19 cellular contexts compared by ENCODE assay signal in genomic region chr5:124678992-124679519, GRCh38.
DNase-seq lines count a peak whose midpoint lies in the region; ATAC-seq and TF ChIP-seq lines count a peak whose summit lies in the region.
"Had no signal": no experiment of that assay in that cellular context is flagged by ENCODE, and none has a peak within 500 bp of the region (broad histone marks: within the 10 kb centered on the region; RNA-seq: fewer than 3 reads in every experiment).

No MANE protein-coding gene starts in this region.

- H3K36me3 Mint-ChIP-seq in activated T-cell treated with anti-CD3 and anti-CD28 coated beads, Interleukin-2, amount 50 U/mL, for 72 hours (ENCODE audit: insufficient read depth in 2 of 2) = no peaks in the 10 kb centered on the region

- H3K36me3 ChIP-seq in HUES64 (ENCODE audit: insufficient read depth, low read length) = no peaks in the 10 kb centered on the region
- no peaks in the 10 kb centered on the region for H3K36me3 ChIP-seq in mucosa of descending colon (ENCODE audit: low read depth)

- peak overlapping the region; percentile 36; the same call in 1 of the 2 replicates for H3K27ac ChIP-seq in HUES64 (ENCODE audit: low read depth, low read length)
- peak overlapping the region; percentile 26 for H3K27ac ChIP-seq in caudate nucleus (ENCODE audit: low read depth, low read length)
- peak overlapping the region; percentile 6 for H3K27ac ChIP-seq in temporal lobe (ENCODE audit: low read depth, low read length)
- H3K27ac ChIP-seq: epithelial cell of prostate, parathyroid adenoma had no signal

- H3K9me3 ChIP-seq in HUES64 (ENCODE audit: insufficient read depth, low read depth, low read length) (no peaks in the 10 kb centered on the region), mucosa of descending colon (no peaks in the 10 kb centered on the region)

- 75% methylated on average over 6 of the region's 6 CpGs for WGBS in HUES64

- intact Hi-C loops in mucosa of descending colon (cut with DNase I, micrococcal nuclease) = no loop called here

- H3K27me3 Mint-ChIP-seq in activated T-cell treated with anti-CD3 and anti-CD28 coated beads, Interleukin-2, amount 50 U/mL, for 72 hours (ENCODE audit: low read depth) = peaks cover 6% of the 10 kb centered on the region
- H3K27me3 Mint-ChIP-seq: B cell had no signal

- ATAC-seq in mucosa of descending colon = peak; percentile 66
- ATAC-seq in activated T-cell treated with anti-CD3 and anti-CD28 coated beads, Interleukin-2, amount 50 U/mL, for 72 hours (replicated peaks in 1 of 2) = no peak
- ATAC-seq: activated CD4-positive, CD25-positive, alpha-beta regulatory T cell treated with anti-CD3 and anti-CD28 coated beads, Interleukin-2, amount 50 U/mL, for 24 hours had no signal

- H3K4me1 ChIP-seq in HUES64 (ENCODE audit: insufficient read depth, low read length) = peaks cover 56% of the 10 kb centered on the region
- peaks cover 9% of the 10 kb centered on the region for H3K4me1 ChIP-seq in mucosa of descending colon (ENCODE audit: low read depth)
- H3K4me1 ChIP-seq: parathyroid adenoma had no signal

- no peak overlapping the region for H3K4me3 Mint-ChIP-seq in activated T-cell treated with anti-CD3 and anti-CD28 coated beads, Interleukin-2, amount 50 U/mL, for 72 hours
- H3K4me3 Mint-ChIP-seq: B cell had no signal

- H3K27me3 ChIP-seq in HUES64 (ENCODE audit: insufficient read depth, low read length) = no peaks in the 10 kb centered on the region

- no peak overlapping the region for H3K27ac Mint-ChIP-seq in activated T-cell treated with anti-CD3 and anti-CD28 coated beads, Interleukin-2, amount 50 U/mL, for 72 hours
- H3K27ac Mint-ChIP-seq: B cell had no signal

- H3K4me3 ChIP-seq in HUES64 (ENCODE audit: low read length) (no peak overlapping the region), mucosa of descending colon (no peak overlapping the region)
- H3K4me3 ChIP-seq: coronary artery had no signal

- no peaks in the 10 kb centered on the region for H3K9me3 Mint-ChIP-seq in activated T-cell treated with anti-CD3 and anti-CD28 coated beads, Interleukin-2, amount 50 U/mL, for 72 hours

- peak in 1 of 61 donors; percentile 17 for DNase-seq in caudate nucleus (lab: John Stamatoyannopoulos, UW)
- DNase-seq in mucosa of descending colon = no peak
- DNase-seq in activated CD4-positive, alpha-beta T cell treated with anti-CD3 and anti-CD28 coated beads for 4 hours = no peak
- DNase-seq in activated T-cell treated with anti-CD3 and anti-CD28 coated beads, Interleukin-2, amount 50 U/mL, for 72 hours = no peak
- DNase-seq in NCI-H2029 treated with DMSO at 0.1 percent for 48 hours (lab: John Stamatoyannopoulos, UW) = no peak
- DNase-seq: activated gamma-delta T cell; DMS153; GOT3; NCI-H1417; NCI-H2227 treated with DMSO at 0.1 percent for 48 hours; SIG-M5; stimulated activated CD4-positive, alpha-beta T cell treated with anti-CD3 and anti-CD28 coated beads, Interleukin-15, amount 100 ng/mL, for 24 hours had no signal

- no peaks in the 10 kb centered on the region for H3K4me1 Mint-ChIP-seq in activated T-cell treated with anti-CD3 and anti-CD28 coated beads, Interleukin-2, amount 50 U/mL, for 72 hours (ENCODE audit: low read depth)

- no peak overlapping the region for H3K9ac ChIP-seq in HUES64 (ENCODE audit: low read depth, low read length)
- H3K9ac ChIP-seq: parathyroid adenoma had no signal

- no peak for TF ChIP-seq CTCF in mucosa of descending colon (IDR thresholded peaks at IDR 0.05)
